ENCODE assay signal across 2 cellular contexts in the genomic region with DNA sequence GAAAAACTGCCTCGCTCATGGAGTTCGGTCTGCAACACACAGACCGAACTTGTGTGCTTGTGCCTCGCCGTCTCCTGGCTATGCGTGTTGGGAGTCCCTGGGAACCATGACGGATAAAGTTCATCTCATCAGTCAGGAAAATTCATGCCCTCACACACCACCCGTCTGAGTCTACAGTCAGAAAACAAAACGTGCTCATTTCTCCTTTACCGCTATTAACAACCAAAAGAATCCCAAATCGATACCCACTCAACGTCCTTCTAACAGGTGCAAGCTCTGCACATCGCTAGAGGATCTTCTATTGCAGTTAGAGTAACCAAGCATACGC.
A peak's percentile ranks its signal among the peaks of the same experiment; 100 is the strongest.
TF ChIP-seq lines count a peak whose summit lies in the region.

No MANE protein-coding gene starts in this region.

TF ChIP-seq in HepG2, 621 proteins besides CTCF, POLR2A, EP300 and RAD21:
- TF ChIP-seq CBFB (CRISPR knock-in tag; IDR thresholded peaks at IDR 0.05) (no peak), ATAD3A (CRISPR knock-in tag; IDR thresholded peaks at IDR 0.05) (no peak), SP140L (CRISPR knock-in tag; IDR thresholded peaks at IDR 0.05; ENCODE audit: borderline replicate concordance) (no peak), CEBPG (CRISPR knock-in tag; IDR thresholded peaks at IDR 0.05) (no peak), RBFOX2 (IDR thresholded peaks at IDR 0.05; ENCODE audit: low read depth, low read length) (no peak), CHCHD3 (CRISPR knock-in tag; IDR thresholded peaks at IDR 0.05) (no peak), KLF11 (CRISPR knock-in tag; IDR thresholded peaks at IDR 0.05) (no peak), PCBP2 (optimal IDR thresholded peaks at IDR 0.05; ENCODE audit: low read depth, low read length, poor library complexity, severe bottlenecking) (no peak), JUNB (CRISPR knock-in tag; IDR thresholded peaks at IDR 0.05; ENCODE audit: borderline replicate concordance) (no peak), ZNF674 (CRISPR knock-in tag; IDR thresholded peaks at IDR 0.05; ENCODE audit: low read depth) (no peak), MAZ (IDR thresholded peaks at IDR 0.05; ENCODE audit: borderline replicate concordance, low read depth, low read length) (no peak), MAZ (CRISPR knock-in tag; IDR thresholded peaks at IDR 0.05; ENCODE audit: low read depth) (no peak), HDAC2 (CRISPR knock-in tag; IDR thresholded peaks at IDR 0.05) (no peak), ZNF20 (CRISPR knock-in tag; IDR thresholded peaks at IDR 0.05) (no peak), PLRG1 (conservative IDR thresholded peaks at IDR 0.05) (no peak), MBD4 (IDR thresholded peaks at IDR 0.05; ENCODE audit: borderline replicate concordance, low read length) (no peak), STAG1 (CRISPR knock-in tag; IDR thresholded peaks at IDR 0.05) (no peak)
- TF ChIP-seq, protein P1, sequence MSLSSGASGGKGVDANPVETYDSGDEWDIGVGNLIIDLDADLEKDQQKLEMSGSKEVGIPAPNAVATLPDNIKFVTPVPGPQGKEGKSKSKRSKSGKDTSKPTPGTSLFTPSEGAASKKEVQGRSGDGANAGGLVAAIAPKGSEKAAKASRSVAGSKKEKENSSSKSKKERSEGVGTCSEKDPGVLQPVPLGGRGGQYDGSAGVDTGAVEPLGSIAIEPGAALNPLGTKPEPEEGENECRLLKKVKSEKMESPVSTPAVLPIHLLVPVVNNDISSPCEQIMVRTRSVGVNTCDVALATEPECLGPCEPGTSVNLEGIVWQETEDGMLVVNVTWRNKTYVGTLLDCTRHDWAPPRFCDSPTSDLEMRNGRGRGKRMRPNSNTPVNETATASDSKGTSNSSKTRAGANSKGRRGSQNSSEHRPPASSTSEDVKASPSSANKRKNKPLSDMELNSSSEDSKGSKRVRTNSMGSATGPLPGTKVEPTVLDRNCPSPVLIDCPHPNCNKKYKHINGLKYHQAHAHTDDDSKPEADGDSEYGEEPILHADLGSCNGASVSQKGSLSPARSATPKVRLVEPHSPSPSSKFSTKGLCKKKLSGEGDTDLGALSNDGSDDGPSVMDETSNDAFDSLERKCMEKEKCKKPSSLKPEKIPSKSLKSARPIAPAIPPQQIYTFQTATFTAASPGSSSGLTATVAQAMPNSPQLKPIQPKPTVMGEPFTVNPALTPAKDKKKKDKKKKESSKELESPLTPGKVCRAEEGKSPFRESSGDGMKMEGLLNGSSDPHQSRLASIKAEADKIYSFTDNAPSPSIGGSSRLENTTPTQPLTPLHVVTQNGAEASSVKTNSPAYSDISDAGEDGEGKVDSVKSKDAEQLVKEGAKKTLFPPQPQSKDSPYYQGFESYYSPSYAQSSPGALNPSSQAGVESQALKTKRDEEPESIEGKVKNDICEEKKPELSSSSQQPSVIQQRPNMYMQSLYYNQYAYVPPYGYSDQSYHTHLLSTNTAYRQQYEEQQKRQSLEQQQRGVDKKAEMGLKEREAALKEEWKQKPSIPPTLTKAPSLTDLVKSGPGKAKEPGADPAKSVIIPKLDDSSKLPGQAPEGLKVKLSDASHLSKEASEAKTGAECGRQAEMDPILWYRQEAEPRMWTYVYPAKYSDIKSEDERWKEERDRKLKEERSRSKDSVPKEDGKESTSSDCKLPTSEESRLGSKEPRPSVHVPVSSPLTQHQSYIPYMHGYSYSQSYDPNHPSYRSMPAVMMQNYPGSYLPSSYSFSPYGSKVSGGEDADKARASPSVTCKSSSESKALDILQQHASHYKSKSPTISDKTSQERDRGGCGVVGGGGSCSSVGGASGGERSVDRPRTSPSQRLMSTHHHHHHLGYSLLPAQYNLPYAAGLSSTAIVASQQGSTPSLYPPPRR (CRISPR knock-in tag; IDR thresholded peaks at IDR 0.05; ENCODE audit: borderline replicate concordance) = no peak
- TF ChIP-seq, protein P2, sequence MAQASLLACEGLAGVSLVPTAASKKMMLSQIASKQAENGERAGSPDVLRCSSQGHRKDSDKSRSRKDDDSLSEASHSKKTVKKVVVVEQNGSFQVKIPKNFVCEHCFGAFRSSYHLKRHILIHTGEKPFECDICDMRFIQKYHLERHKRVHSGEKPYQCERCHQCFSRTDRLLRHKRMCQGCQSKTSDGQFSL (CRISPR knock-in tag; IDR thresholded peaks at IDR 0.05) = no peak

TF ChIP-seq in K562, 482 proteins besides CTCF, POLR2A, EP300 and RAD21:
- no peak for TF ChIP-seq NR1H2 (CRISPR knock-in tag; IDR thresholded peaks at IDR 0.05)
- TF ChIP-seq ASH1L (IDR thresholded peaks at IDR 0.05; ENCODE audit: borderline replicate concordance, low read depth, partially characterized antibody) = no peak
- TF ChIP-seq, protein P3, sequence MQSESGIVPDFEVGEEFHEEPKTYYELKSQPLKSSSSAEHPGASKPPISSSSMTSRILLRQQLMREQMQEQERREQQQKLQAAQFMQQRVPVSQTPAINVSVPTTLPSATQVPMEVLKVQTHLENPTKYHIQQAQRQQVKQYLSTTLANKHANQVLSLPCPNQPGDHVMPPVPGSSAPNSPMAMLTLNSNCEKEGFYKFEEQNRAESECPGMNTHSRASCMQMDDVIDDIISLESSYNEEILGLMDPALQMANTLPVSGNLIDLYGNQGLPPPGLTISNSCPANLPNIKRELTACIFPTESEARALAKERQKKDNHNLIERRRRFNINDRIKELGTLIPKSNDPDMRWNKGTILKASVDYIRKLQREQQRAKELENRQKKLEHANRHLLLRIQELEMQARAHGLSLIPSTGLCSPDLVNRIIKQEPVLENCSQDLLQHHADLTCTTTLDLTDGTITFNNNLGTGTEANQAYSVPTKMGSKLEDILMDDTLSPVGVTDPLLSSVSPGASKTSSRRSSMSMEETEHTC (IDR thresholded peaks at IDR 0.05) = no peak
- peak; percentile 94; the same call in 1 of the 2 replicates for TF ChIP-seq EZH2 (IDR thresholded peaks at IDR 0.05; ENCODE audit: borderline replicate concordance, low read depth, low read length)
- TF ChIP-seq TRIM24 (IDR thresholded peaks at IDR 0.05) = no peak
- TF ChIP-seq, protein P4, sequence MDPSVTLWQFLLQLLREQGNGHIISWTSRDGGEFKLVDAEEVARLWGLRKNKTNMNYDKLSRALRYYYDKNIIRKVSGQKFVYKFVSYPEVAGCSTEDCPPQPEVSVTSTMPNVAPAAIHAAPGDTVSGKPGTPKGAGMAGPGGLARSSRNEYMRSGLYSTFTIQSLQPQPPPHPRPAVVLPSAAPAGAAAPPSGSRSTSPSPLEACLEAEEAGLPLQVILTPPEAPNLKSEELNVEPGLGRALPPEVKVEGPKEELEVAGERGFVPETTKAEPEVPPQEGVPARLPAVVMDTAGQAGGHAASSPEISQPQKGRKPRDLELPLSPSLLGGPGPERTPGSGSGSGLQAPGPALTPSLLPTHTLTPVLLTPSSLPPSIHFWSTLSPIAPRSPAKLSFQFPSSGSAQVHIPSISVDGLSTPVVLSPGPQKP (CRISPR knock-in tag; IDR thresholded peaks at IDR 0.05) = no peak
- no peak for TF ChIP-seq ZNF282 (CRISPR knock-in tag; IDR thresholded peaks at IDR 0.05)
